In genomic region chrX:3161686-3162085, GRCh38 we compare ENCODE assay signal across 32 cellular contexts.
DNase-seq lines count a peak whose midpoint lies in the region; ATAC-seq, FAIRE-seq and TF ChIP-seq lines count a peak whose summit lies in the region.
"Had no signal": no experiment of that assay in that cellular context is flagged by ENCODE, and none has a peak within 500 bp of the region (broad histone marks: within the 10 kb centered on the region; RNA-seq: fewer than 3 reads in every experiment).

No MANE protein-coding gene starts in this region.

- H3K36me3 ChIP-seq in left ventricle myocardium inferior (no peaks in the 10 kb centered on the region), astrocyte (ENCODE audit: insufficient read depth, low read length) (no peaks in the 10 kb centered on the region)

- no peak overlapping the region for H2AFZ ChIP-seq in astrocyte (ENCODE audit: low read depth, low read length)

- DNase-seq in Right ventricle myocardium superior (no peak), left ventricle myocardium inferior (no peak), astrocyte (ENCODE audit: low read depth) (peak; percentile 70), iris pigment epithelial cell (ENCODE audit: low read depth) (peak; percentile 35), stromal cell of bone marrow (ENCODE audit: low read depth) (peak; percentile 50), NCI-H2227 (lab: John Stamatoyannopoulos, UW; ENCODE audit: unreplicated experiment) (no peak)
- DNase-seq in stimulated activated effector memory CD8-positive, alpha-beta T cell treated with anti-CD3 and anti-CD28 coated beads, Interleukin-12 subunit alpha, Interleukin-12 subunit beta, amount 100 ng/mL, for 72 hours (ENCODE audit: low spot score in 2 of 2), result no peak
- DNase-seq: activated CD8-positive, alpha-beta T cell treated with anti-CD3 and anti-CD28 coated beads, Interleukin-2, amount 10 ng/mL, durations not matched to agents 7 days and 5 days; activated naive CD4-positive, alpha-beta T cell treated with anti-CD3 and anti-CD28 coated beads, Interleukin-2, amount 50 U/mL, for 16 hours; amniotic stem cell; CD4-positive, alpha-beta T cell; DND-41; glutamatergic neuron; naive B cell; NCI-H1092; NCI-H1694 treated with DMSO at 0.1 percent for 48 hours; NCI-H2171; NCI-H526 treated with DMSO at 0.1 percent for 48 hours; NK-92 treated with Interleukin-12 subunit alpha and Interleukin-12 subunit beta, amount 100 ng/mL, for 24 hours; occipital lobe; stimulated activated naive CD4-positive, alpha-beta T cell treated with Interleukin-2 at 50 U/mL for 16 hours; testis had no signal

- H3K4me2 ChIP-seq in astrocyte (ENCODE audit: low read length), result peak overlapping the region; percentile 33

- intact Hi-C loops in Right ventricle myocardium superior (cut with DNase I) (no loop called here), left ventricle myocardium inferior (cut with micrococcal nuclease) (no loop called here)

- no peaks in the 10 kb centered on the region for H4K20me1 ChIP-seq in astrocyte (ENCODE audit: insufficient read depth, low read length)

- H3K27ac ChIP-seq in left ventricle myocardium inferior (replicated peaks), result no peak overlapping the region
- peak overlapping the region; percentile 66 for H3K27ac ChIP-seq in astrocyte (ENCODE audit: low read depth, low read length)
- H3K27ac ChIP-seq: 22Rv1, testis had no signal

- H3K27me3 ChIP-seq in left ventricle myocardium inferior (ENCODE audit: low read depth) (no peaks in the 10 kb centered on the region), astrocyte (ENCODE audit: insufficient read depth, low read length) (no peaks in the 10 kb centered on the region)
- H3K27me3 ChIP-seq: testis had no signal

- H3K36me3 Mint-ChIP-seq in astrocyte (ENCODE audit: low read depth, unreplicated experiment), result no peaks in the 10 kb centered on the region
- no peaks in the 10 kb centered on the region for H3K36me3 Mint-ChIP-seq in stimulated activated effector memory CD8-positive, alpha-beta T cell treated with anti-CD3 and anti-CD28 coated beads, Interleukin-12 subunit alpha, Interleukin-12 subunit beta, amount 100 ng/mL, for 72 hours
- H3K36me3 Mint-ChIP-seq: mesothelial cell of epicardium, naive B cell had no signal

- peak overlapping the region; percentile 34 for H3K27ac Mint-ChIP-seq in astrocyte (ENCODE audit: unreplicated experiment)
- H3K27ac Mint-ChIP-seq in stimulated activated effector memory CD8-positive, alpha-beta T cell treated with anti-CD3 and anti-CD28 coated beads, Interleukin-12 subunit alpha, Interleukin-12 subunit beta, amount 100 ng/mL, for 72 hours, result no peak overlapping the region
- H3K27ac Mint-ChIP-seq: activated CD8-positive, alpha-beta T cell treated with anti-CD3 and anti-CD28 coated beads, Interleukin-2, amount 10 ng/mL, durations not matched to agents 7 days and 5 days; activated T-helper 17 cell treated with anti-CD3 and anti-CD28 coated beads, Interleukin-2, amount 50 U/mL, for 72 hours; CD4-positive, alpha-beta T cell; naive B cell had no signal

- no peak overlapping the region for H3K4me3 ChIP-seq in left ventricle myocardium inferior
- H3K4me3 ChIP-seq in astrocyte (ENCODE audit: insufficient read depth, low read depth, low read length), result no peak overlapping the region
- H3K4me3 ChIP-seq: testis had no signal

- H3K79me2 ChIP-seq in astrocyte (ENCODE audit: insufficient read depth, low read length), result no peaks in the 10 kb centered on the region

- TF ChIP-seq CTCF in left ventricle myocardium inferior (IDR thresholded peaks at IDR 0.05; ENCODE audit: borderline replicate concordance) (no peak), astrocyte (IDR thresholded peaks at IDR 0.05; ENCODE audit: insufficient read depth, low read depth, low read length) (no peak)

- H3K9ac ChIP-seq in astrocyte (ENCODE audit: low read length), result no peak overlapping the region

- H3K9me3 ChIP-seq in left ventricle myocardium inferior (replicated peaks) (no peaks in the 10 kb centered on the region), astrocyte (ENCODE audit: insufficient read depth, low read depth, low read length) (no peaks in the 10 kb centered on the region)
- H3K9me3 ChIP-seq: testis had no signal

- H3K4me1 ChIP-seq in left ventricle myocardium inferior (no peaks in the 10 kb centered on the region), astrocyte (ENCODE audit: insufficient read depth, low read length) (peaks cover 10% of the 10 kb centered on the region)
- H3K4me1 ChIP-seq: testis had no signal

- H3K9me3 Mint-ChIP-seq in astrocyte (ENCODE audit: unreplicated experiment), result peaks cover 1% of the 10 kb centered on the region
- H3K9me3 Mint-ChIP-seq in stimulated activated effector memory CD8-positive, alpha-beta T cell treated with anti-CD3 and anti-CD28 coated beads, Interleukin-12 subunit alpha, Interleukin-12 subunit beta, amount 100 ng/mL, for 72 hours, result no peaks in the 10 kb centered on the region
- H3K9me3 Mint-ChIP-seq: CD4-positive, alpha-beta T cell had no signal

- no peaks in the 10 kb centered on the region for H3K27me3 Mint-ChIP-seq in astrocyte (ENCODE audit: low read depth, unreplicated experiment)
- H3K27me3 Mint-ChIP-seq: activated T-helper 17 cell treated with anti-CD3 and anti-CD28 coated beads, Interleukin-2, amount 50 U/mL, for 72 hours; CD4-positive, alpha-beta T cell; naive B cell had no signal

- FAIRE-seq in astrocyte (lab: Jason Lieb, UNC), result peak; percentile 100
- FAIRE-seq: D721Med, endothelial cell of umbilical vein, GM18507, H1, keratinocyte had no signal

- peaks cover 15% of the 10 kb centered on the region for H3K4me1 Mint-ChIP-seq in astrocyte (ENCODE audit: low read depth, unreplicated experiment)
- no peaks in the 10 kb centered on the region for H3K4me1 Mint-ChIP-seq in stimulated activated effector memory CD8-positive, alpha-beta T cell treated with anti-CD3 and anti-CD28 coated beads, Interleukin-12 subunit alpha, Interleukin-12 subunit beta, amount 100 ng/mL, for 72 hours
- H3K4me1 Mint-ChIP-seq: activated T-helper 17 cell treated with anti-CD3 and anti-CD28 coated beads, Interleukin-2, amount 50 U/mL, for 72 hours; naive B cell had no signal

- peak; percentile 15 for ATAC-seq in Right ventricle myocardium superior (ENCODE audit: poor library complexity)
- no peak for ATAC-seq in stimulated activated effector memory CD8-positive, alpha-beta T cell treated with anti-CD3 and anti-CD28 coated beads, Interleukin-12 subunit alpha, Interleukin-12 subunit beta, amount 100 ng/mL, for 72 hours
- ATAC-seq in GM21381 (IDR thresholded peaks at IDR 0.05; ENCODE audit: unreplicated experiment), result no peak
- ATAC-seq: activated CD8-positive, alpha-beta T cell treated with anti-CD3 and anti-CD28 coated beads, Interleukin-2, amount 10 ng/mL, durations not matched to agents 7 days and 5 days; activated T-helper 17 cell treated with anti-CD3 and anti-CD28 coated beads, Interleukin-2, amount 50 U/mL, for 72 hours; Right ventricle myocardium inferior had no signal

- H3K4me3 Mint-ChIP-seq in astrocyte (ENCODE audit: unreplicated experiment), result no peak overlapping the region
- H3K4me3 Mint-ChIP-seq in stimulated activated effector memory CD8-positive, alpha-beta T cell treated with anti-CD3 and anti-CD28 coated beads, Interleukin-12 subunit alpha, Interleukin-12 subunit beta, amount 100 ng/mL, for 72 hours, result no peak overlapping the region
- H3K4me3 Mint-ChIP-seq: activated CD8-positive, alpha-beta T cell treated with anti-CD3 and anti-CD28 coated beads, Interleukin-2, amount 10 ng/mL, durations not matched to agents 7 days and 5 days; activated T-helper 17 cell treated with anti-CD3 and anti-CD28 coated beads, Interleukin-2, amount 50 U/mL, for 72 hours; CD4-positive, alpha-beta T cell; mesothelial cell of epicardium; naive B cell had no signal

Comparison
In these comparisons a context has a peak if more than half of its experiments do, and no peak if none do; other contexts are left out.
1. DNase-seq: peak in astrocyte (single experiment), iris pigment epithelial cell (single experiment) and stromal cell of bone marrow (single experiment); none in Right ventricle myocardium superior (single experiment), left ventricle myocardium inferior (single experiment), NCI-H2227 (single experiment) and stimulated activated effector memory CD8-positive, alpha-beta T cell treated with anti-CD3 and anti-CD28 coated beads, Interleukin-12 subunit alpha, Interleukin-12 subunit beta, amount 100 ng/mL, for 72 hours (0 of 2).